1 cellular context compared by ENCODE assay signal in the genomic region with DNA sequence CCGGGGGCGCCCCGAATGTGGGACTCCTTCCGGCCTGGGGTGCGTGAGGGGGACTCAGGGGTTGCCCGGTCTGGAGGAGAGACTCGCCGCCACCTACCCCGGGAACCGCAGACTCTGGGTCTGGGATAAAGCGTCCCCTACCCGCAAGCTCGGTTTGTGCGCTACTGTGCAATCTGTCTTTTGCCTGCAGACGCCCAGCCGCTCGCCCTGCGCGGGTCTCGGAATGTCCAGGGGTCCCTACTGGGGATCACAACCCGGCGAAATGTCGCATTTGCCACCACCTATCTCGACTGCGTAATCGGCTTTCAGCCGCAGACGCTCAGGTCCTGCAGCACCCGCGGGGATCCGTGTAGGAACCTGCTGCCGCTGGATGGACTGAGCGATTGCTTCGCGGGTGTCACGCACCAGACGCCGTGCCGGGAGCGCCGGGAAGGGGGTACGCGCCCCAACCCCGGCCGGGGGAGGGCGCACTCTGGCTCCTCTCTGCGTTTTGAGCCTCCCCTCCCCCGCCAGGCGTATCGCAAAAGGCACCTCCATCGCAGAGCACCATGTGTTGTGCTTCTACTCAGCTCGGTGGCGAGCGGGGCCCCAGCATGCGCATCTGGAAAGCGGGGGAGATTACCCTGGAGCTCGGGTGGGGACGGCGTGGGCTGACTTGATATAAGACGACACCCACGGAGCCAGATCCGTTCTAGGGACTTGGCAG.
TF ChIP-seq lines count a peak whose summit lies in the region.

No MANE protein-coding gene starts in this region.

TF ChIP-seq in K562, 482 proteins besides CTCF, POLR2A, EP300 and RAD21 (continued from another document and continues in another):
- TF ChIP-seq, protein P1, sequence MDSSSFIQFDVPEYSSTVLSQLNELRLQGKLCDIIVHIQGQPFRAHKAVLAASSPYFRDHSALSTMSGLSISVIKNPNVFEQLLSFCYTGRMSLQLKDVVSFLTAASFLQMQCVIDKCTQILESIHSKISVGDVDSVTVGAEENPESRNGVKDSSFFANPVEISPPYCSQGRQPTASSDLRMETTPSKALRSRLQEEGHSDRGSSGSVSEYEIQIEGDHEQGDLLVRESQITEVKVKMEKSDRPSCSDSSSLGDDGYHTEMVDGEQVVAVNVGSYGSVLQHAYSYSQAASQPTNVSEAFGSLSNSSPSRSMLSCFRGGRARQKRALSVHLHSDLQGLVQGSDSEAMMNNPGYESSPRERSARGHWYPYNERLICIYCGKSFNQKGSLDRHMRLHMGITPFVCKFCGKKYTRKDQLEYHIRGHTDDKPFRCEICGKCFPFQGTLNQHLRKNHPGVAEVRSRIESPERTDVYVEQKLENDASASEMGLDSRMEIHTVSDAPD (CRISPR knock-in tag; IDR thresholded peaks at IDR 0.05): no peak
- TF ChIP-seq ZNF324 (CRISPR knock-in tag; IDR thresholded peaks at IDR 0.05) (no peak), POLR2B (IDR thresholded peaks at IDR 0.05; ENCODE audit: low read depth, partially characterized antibody) (no peak), MTF1 (CRISPR knock-in tag; IDR thresholded peaks at IDR 0.05; ENCODE audit: borderline replicate concordance) (no peak), MYC (IDR thresholded peaks at IDR 0.05; ENCODE audit: low read depth, low read length) (peak; percentile 91), MYC (CRISPR knock-in tag; IDR thresholded peaks at IDR 0.05; ENCODE audit: borderline replicate concordance, low read depth) (no peak), ZC3H8 (IDR thresholded peaks at IDR 0.05) (no peak), JUNB (CRISPR knock-in tag; conservative IDR thresholded peaks at IDR 0.05) (no peak), MCM5 (IDR thresholded peaks at IDR 0.05; ENCODE audit: low read depth) (no peak), ZNF717 (CRISPR knock-in tag; IDR thresholded peaks at IDR 0.05) (no peak), ZNF586 (CRISPR knock-in tag; conservative IDR thresholded peaks at IDR 0.05) (no peak), DACH1 (IDR thresholded peaks at IDR 0.05; ENCODE audit: partially characterized antibody) (no peak), ILF3 (IDR thresholded peaks at IDR 0.05; ENCODE audit: borderline replicate concordance) (no peak), ZNF79 (CRISPR knock-in tag; IDR thresholded peaks at IDR 0.05; ENCODE audit: low read depth) (no peak), TARDBP (IDR thresholded peaks at IDR 0.05) (no peak), ZNF584 (CRISPR knock-in tag; IDR thresholded peaks at IDR 0.05; ENCODE audit: low read depth) (no peak), ZNF133 (CRISPR knock-in tag; IDR thresholded peaks at IDR 0.05) (no peak), ZC3H11A (IDR thresholded peaks at IDR 0.05; ENCODE audit: low read depth, low read length) (no peak), PML (IDR thresholded peaks at IDR 0.05; ENCODE audit: low read length) (no peak; the same call in 1 of the 2 replicates), HDAC2 (IDR thresholded peaks at IDR 0.05) (no peak), HMG20A (CRISPR knock-in tag; conservative IDR thresholded peaks at IDR 0.05) (no peak), PRMT5 (CRISPR knock-in tag; IDR thresholded peaks at IDR 0.05) (no peak), ZNF3 (CRISPR knock-in tag; IDR thresholded peaks at IDR 0.05) (no peak), ZNF134 (CRISPR knock-in tag; conservative IDR thresholded peaks at IDR 0.05) (no peak), GATAD2B (IDR thresholded peaks at IDR 0.05; ENCODE audit: borderline replicate concordance) (0 out of 2 replicates have a peak, but pooled peaks have one; percentile 25), HIVEP1 (CRISPR knock-in tag; IDR thresholded peaks at IDR 0.05) (no peak), RFX7 (CRISPR knock-in tag; IDR thresholded peaks at IDR 0.05) (no peak), ZFPM2 (CRISPR knock-in tag; IDR thresholded peaks at IDR 0.05) (no peak), ZNF175 (CRISPR knock-in tag; IDR thresholded peaks at IDR 0.05; ENCODE audit: low read depth) (no peak), CEBPG (CRISPR knock-in tag; IDR thresholded peaks at IDR 0.05) (0 out of 2 replicates have a peak, but pooled peaks have one; percentile 24), CEBPG (tag; conservative IDR thresholded peaks at IDR 0.05 in 1 of 2, IDR thresholded peaks at IDR 0.05 in 1 of 2) (no peak), FOXJ3 (CRISPR knock-in tag; IDR thresholded peaks at IDR 0.05) (no peak), PHF20 (IDR thresholded peaks at IDR 0.05; ENCODE audit: partially characterized antibody) (peak; percentile 9), ASH1L (IDR thresholded peaks at IDR 0.05; ENCODE audit: borderline replicate concordance, low read depth, partially characterized antibody) (no peak), CBX8 (IDR thresholded peaks at IDR 0.05; ENCODE audit: borderline replicate concordance, extremely low read depth, low read depth, low read length, poor library complexity, severe bottlenecking) (no peak), KHSRP (IDR thresholded peaks at IDR 0.05) (no peak), EGR1 (conservative IDR thresholded peaks at IDR 0.05) (peak; percentile 87), GATA2 (CRISPR knock-in tag; IDR thresholded peaks at IDR 0.05) (no peak; the same call in 1 of the 2 replicates), SP2 (IDR thresholded peaks at IDR 0.05; ENCODE audit: extremely low read depth, low read depth, low read length, poor library complexity, severe bottlenecking) (no peak), TCF3 (CRISPR knock-in tag; IDR thresholded peaks at IDR 0.05) (peak; percentile 69), NR3C1 (CRISPR knock-in tag; IDR thresholded peaks at IDR 0.05) (no peak), ELF2 (CRISPR knock-in tag; IDR thresholded peaks at IDR 0.05) (0 out of 2 replicates have a peak, but pooled peaks have one; percentile 30), ZNF384 (IDR thresholded peaks at IDR 0.05; ENCODE audit: low read depth, low read length) (no peak), ZNF239 (CRISPR knock-in tag; IDR thresholded peaks at IDR 0.05) (no peak), CC2D1A (IDR thresholded peaks at IDR 0.05) (0 out of 2 replicates have a peak, but pooled peaks have one; percentile 18), SP1 (CRISPR knock-in tag; IDR thresholded peaks at IDR 0.05) (peak; percentile 60; the same call in 1 of the 2 replicates), ZNF76 (CRISPR knock-in tag; IDR thresholded peaks at IDR 0.05; ENCODE audit: borderline replicate concordance) (no peak), L3MBTL2 (IDR thresholded peaks at IDR 0.05) (peak; percentile 92), YBX1 (IDR thresholded peaks at IDR 0.05) (no peak), ZBTB1 (CRISPR knock-in tag; IDR thresholded peaks at IDR 0.05; ENCODE audit: borderline replicate concordance, low read depth) (peak; percentile 61), RBM39 (optimal IDR thresholded peaks at IDR 0.05; ENCODE audit: low read depth, low read length) (no peak), PTRF (tag; IDR thresholded peaks at IDR 0.05) (no peak)
- TF ChIP-seq, protein P2, sequence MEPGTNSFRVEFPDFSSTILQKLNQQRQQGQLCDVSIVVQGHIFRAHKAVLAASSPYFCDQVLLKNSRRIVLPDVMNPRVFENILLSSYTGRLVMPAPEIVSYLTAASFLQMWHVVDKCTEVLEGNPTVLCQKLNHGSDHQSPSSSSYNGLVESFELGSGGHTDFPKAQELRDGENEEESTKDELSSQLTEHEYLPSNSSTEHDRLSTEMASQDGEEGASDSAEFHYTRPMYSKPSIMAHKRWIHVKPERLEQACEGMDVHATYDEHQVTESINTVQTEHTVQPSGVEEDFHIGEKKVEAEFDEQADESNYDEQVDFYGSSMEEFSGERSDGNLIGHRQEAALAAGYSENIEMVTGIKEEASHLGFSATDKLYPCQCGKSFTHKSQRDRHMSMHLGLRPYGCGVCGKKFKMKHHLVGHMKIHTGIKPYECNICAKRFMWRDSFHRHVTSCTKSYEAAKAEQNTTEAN (CRISPR knock-in tag; IDR thresholded peaks at IDR 0.05): no peak; the same call in 1 of the 2 replicates
- TF ChIP-seq, protein P3, sequence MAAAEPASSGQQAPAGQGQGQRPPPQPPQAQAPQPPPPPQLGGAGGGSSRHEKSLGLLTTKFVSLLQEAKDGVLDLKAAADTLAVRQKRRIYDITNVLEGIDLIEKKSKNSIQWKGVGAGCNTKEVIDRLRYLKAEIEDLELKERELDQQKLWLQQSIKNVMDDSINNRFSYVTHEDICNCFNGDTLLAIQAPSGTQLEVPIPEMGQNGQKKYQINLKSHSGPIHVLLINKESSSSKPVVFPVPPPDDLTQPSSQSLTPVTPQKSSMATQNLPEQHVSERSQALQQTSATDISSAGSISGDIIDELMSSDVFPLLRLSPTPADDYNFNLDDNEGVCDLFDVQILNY (CRISPR knock-in tag; IDR thresholded peaks at IDR 0.05): no peak
- TF ChIP-seq, protein P4, sequence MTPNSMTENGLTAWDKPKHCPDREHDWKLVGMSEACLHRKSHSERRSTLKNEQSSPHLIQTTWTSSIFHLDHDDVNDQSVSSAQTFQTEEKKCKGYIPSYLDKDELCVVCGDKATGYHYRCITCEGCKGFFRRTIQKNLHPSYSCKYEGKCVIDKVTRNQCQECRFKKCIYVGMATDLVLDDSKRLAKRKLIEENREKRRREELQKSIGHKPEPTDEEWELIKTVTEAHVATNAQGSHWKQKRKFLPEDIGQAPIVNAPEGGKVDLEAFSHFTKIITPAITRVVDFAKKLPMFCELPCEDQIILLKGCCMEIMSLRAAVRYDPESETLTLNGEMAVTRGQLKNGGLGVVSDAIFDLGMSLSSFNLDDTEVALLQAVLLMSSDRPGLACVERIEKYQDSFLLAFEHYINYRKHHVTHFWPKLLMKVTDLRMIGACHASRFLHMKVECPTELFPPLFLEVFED (CRISPR knock-in tag; conservative IDR thresholded peaks at IDR 0.05): no peak
- TF ChIP-seq, protein P5, sequence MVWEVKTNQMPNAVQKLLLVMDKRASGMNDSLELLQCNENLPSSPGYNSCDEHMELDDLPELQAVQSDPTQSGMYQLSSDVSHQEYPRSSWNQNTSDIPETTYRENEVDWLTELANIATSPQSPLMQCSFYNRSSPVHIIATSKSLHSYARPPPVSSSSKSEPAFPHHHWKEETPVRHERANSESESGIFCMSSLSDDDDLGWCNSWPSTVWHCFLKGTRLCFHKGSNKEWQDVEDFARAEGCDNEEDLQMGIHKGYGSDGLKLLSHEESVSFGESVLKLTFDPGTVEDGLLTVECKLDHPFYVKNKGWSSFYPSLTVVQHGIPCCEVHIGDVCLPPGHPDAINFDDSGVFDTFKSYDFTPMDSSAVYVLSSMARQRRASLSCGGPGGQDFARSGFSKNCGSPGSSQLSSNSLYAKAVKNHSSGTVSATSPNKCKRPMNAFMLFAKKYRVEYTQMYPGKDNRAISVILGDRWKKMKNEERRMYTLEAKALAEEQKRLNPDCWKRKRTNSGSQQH (CRISPR knock-in tag; IDR thresholded peaks at IDR 0.05): no peak
- TF ChIP-seq, protein P6, sequence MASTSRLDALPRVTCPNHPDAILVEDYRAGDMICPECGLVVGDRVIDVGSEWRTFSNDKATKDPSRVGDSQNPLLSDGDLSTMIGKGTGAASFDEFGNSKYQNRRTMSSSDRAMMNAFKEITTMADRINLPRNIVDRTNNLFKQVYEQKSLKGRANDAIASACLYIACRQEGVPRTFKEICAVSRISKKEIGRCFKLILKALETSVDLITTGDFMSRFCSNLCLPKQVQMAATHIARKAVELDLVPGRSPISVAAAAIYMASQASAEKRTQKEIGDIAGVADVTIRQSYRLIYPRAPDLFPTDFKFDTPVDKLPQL (IDR thresholded peaks at IDR 0.05; ENCODE audit: extremely low read depth, insufficient read length): no peak
- TF ChIP-seq, protein P7, sequence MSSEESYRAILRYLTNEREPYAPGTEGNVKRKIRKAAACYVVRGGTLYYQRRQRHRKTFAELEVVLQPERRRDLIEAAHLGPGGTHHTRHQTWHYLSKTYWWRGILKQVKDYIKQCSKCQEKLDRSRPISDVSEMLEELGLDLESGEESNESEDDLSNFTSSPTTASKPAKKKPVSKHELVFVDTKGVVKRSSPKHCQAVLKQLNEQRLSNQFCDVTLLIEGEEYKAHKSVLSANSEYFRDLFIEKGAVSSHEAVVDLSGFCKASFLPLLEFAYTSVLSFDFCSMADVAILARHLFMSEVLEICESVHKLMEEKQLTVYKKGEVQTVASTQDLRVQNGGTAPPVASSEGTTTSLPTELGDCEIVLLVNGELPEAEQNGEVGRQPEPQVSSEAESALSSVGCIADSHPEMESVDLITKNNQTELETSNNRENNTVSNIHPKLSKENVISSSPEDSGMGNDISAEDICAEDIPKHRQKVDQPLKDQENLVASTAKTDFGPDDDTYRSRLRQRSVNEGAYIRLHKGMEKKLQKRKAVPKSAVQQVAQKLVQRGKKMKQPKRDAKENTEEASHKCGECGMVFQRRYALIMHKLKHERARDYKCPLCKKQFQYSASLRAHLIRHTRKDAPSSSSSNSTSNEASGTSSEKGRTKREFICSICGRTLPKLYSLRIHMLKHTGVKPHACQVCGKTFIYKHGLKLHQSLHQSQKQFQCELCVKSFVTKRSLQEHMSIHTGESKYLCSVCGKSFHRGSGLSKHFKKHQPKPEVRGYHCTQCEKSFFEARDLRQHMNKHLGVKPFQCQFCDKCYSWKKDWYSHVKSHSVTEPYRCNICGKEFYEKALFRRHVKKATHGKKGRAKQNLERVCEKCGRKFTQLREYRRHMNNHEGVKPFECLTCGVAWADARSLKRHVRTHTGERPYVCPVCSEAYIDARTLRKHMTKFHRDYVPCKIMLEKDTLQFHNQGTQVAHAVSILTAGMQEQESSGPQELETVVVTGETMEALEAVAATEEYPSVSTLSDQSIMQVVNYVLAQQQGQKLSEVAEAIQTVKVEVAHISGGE (CRISPR knock-in tag; IDR thresholded peaks at IDR 0.05): 0 out of 6 replicates have a peak, but pooled peaks of 1 of the 3 experiments have one; percentile 46
- TF ChIP-seq, protein P8, sequence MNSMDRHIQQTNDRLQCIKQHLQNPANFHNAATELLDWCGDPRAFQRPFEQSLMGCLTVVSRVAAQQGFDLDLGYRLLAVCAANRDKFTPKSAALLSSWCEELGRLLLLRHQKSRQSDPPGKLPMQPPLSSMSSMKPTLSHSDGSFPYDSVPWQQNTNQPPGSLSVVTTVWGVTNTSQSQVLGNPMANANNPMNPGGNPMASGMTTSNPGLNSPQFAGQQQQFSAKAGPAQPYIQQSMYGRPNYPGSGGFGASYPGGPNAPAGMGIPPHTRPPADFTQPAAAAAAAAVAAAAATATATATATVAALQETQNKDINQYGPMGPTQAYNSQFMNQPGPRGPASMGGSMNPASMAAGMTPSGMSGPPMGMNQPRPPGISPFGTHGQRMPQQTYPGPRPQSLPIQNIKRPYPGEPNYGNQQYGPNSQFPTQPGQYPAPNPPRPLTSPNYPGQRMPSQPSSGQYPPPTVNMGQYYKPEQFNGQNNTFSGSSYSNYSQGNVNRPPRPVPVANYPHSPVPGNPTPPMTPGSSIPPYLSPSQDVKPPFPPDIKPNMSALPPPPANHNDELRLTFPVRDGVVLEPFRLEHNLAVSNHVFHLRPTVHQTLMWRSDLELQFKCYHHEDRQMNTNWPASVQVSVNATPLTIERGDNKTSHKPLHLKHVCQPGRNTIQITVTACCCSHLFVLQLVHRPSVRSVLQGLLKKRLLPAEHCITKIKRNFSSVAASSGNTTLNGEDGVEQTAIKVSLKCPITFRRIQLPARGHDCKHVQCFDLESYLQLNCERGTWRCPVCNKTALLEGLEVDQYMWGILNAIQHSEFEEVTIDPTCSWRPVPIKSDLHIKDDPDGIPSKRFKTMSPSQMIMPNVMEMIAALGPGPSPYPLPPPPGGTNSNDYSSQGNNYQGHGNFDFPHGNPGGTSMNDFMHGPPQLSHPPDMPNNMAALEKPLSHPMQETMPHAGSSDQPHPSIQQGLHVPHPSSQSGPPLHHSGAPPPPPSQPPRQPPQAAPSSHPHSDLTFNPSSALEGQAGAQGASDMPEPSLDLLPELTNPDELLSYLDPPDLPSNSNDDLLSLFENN (IDR thresholded peaks at IDR 0.05; ENCODE audit: low read depth in 2 of 2, low read length in 2 of 2): no peak
- TF ChIP-seq, protein P9, sequence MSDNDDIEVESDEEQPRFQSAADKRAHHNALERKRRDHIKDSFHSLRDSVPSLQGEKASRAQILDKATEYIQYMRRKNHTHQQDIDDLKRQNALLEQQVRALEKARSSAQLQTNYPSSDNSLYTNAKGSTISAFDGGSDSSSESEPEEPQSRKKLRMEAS (CRISPR knock-in tag; IDR thresholded peaks at IDR 0.05): peak; percentile 95
